Comparison of ENCODE assay signal across 9 cellular contexts in genomic region chr18:35291166-35291565, GRCh38. TPM values are rescaled to one million over a fixed set of nuclear protein-coding genes. Genes with fewer than 3 reads are reported as not detected.
DNase-seq lines count a peak whose midpoint lies in the region; ATAC-seq lines count a peak whose summit lies in the region.
"Had no signal": no experiment of that assay in that cellular context is flagged by ENCODE, and none has a peak within 500 bp of the region (broad histone marks: within the 10 kb centered on the region; RNA-seq: fewer than 3 reads in every experiment).

No MANE protein-coding gene starts in this region.

- peaks cover 76% of the 10 kb centered on the region for H3K36me3 Mint-ChIP-seq in activated CD4-positive, alpha-beta T cell treated with anti-CD3 and anti-CD28 coated beads, Interleukin-2, amount 10 ng/mL, durations not matched to agents 7 days and 5 days (ENCODE audit: low read depth)
- H3K36me3 Mint-ChIP-seq in activated T-helper 17 cell treated with anti-CD3 and anti-CD28 coated beads, Interleukin-2, amount 50 U/mL, for 72 hours (ENCODE audit: low read depth), result peaks cover 58% of the 10 kb centered on the region
- H3K36me3 Mint-ChIP-seq in immature natural killer cell, result peaks cover 0 to 17% (median 7%) of the 10 kb centered on the region in 3 donors

- H3K36me3 ChIP-seq in subcutaneous abdominal adipose tissue (ENCODE audit: control insufficient read depth in 5 of 5, insufficient read depth in 5 of 5, low read length in 5 of 5), result peaks cover 0 to 26% (median 7%) of the 10 kb centered on the region in 5 donors

- ATAC-seq in activated T-helper 17 cell treated with anti-CD3 and anti-CD28 coated beads, Interleukin-2, amount 50 U/mL, for 72 hours (replicated peaks), result no peak
- ATAC-seq in GM21723 (IDR thresholded peaks at IDR 0.05; ENCODE audit: unreplicated experiment), result no peak

- peak overlapping the region; percentile 98 for H3K4me3 Mint-ChIP-seq in activated CD4-positive, alpha-beta T cell treated with anti-CD3 and anti-CD28 coated beads, Interleukin-2, amount 10 ng/mL, durations not matched to agents 7 days and 5 days
- H3K4me3 Mint-ChIP-seq in activated T-helper 17 cell treated with anti-CD3 and anti-CD28 coated beads, Interleukin-2, amount 50 U/mL, for 72 hours, result peak overlapping the region; percentile 98
- H3K4me3 Mint-ChIP-seq in immature natural killer cell, result peak overlapping the region; percentile 94 to 99 (median 96)

- H3K27me3 ChIP-seq in subcutaneous abdominal adipose tissue (ENCODE audit: control insufficient read depth in 5 of 5, insufficient read depth in 4 of 5, low read length in 5 of 5), result no peaks in the 10 kb centered on the region

- peaks cover 23% of the 10 kb centered on the region for H3K9me3 Mint-ChIP-seq in activated CD4-positive, alpha-beta T cell treated with anti-CD3 and anti-CD28 coated beads, Interleukin-2, amount 10 ng/mL, durations not matched to agents 7 days and 5 days
- H3K9me3 Mint-ChIP-seq in activated T-helper 17 cell treated with anti-CD3 and anti-CD28 coated beads, Interleukin-2, amount 50 U/mL, for 72 hours, result no peaks in the 10 kb centered on the region
- no peaks in the 10 kb centered on the region for H3K9me3 Mint-ChIP-seq in immature natural killer cell

- peak overlapping the region; percentile 97 for H3K27ac Mint-ChIP-seq in activated CD4-positive, alpha-beta T cell treated with anti-CD3 and anti-CD28 coated beads, Interleukin-2, amount 10 ng/mL, durations not matched to agents 7 days and 5 days
- H3K27ac Mint-ChIP-seq in activated T-helper 17 cell treated with anti-CD3 and anti-CD28 coated beads, Interleukin-2, amount 50 U/mL, for 72 hours, result peak overlapping the region; percentile 98
- H3K27ac Mint-ChIP-seq in immature natural killer cell, result peak overlapping the region; percentile 95 to 100 (median 97)

- no peak for DNase-seq in activated CD4-positive, alpha-beta T cell treated with anti-CD3 and anti-CD28 coated beads, Interleukin-2, amount 10 ng/mL, durations not matched to agents 7 days and 5 days
- no peak for DNase-seq in activated CD4-positive, alpha-beta T cell treated with anti-CD3 and anti-CD28 coated beads, Interleukin-2, amount 50 U/mL, for 48 hours
- DNase-seq in immature natural killer cell (no peak), NCI-H2227 (lab: John Stamatoyannopoulos, UW; ENCODE audit: unreplicated experiment) (no peak), putamen (ENCODE audit: low spot score) (no peak)
- DNase-seq: stimulated activated naive CD4-positive, alpha-beta T cell had no signal

- peak overlapping the region; percentile 80 to 99 (median 93) for H3K4me3 ChIP-seq in subcutaneous abdominal adipose tissue (ENCODE audit: low read depth in 1 of 5, low read length in 5 of 5)

- CTCF ChIA-PET in activated CD4-positive, alpha-beta T cell treated with anti-CD3 and anti-CD28 coated beads, Interleukin-2, amount 10 ng/mL, durations not matched to agents 7 days and 5 days (lab: Charles Lee), result interaction anchor here (1.4 kb wide), 1 partner anchor 20 kb away, joined by 4 read pairs; no protein-coding TSS in a partner anchor

- peaks cover 51% of the 10 kb centered on the region for H3K4me1 Mint-ChIP-seq in activated CD4-positive, alpha-beta T cell treated with anti-CD3 and anti-CD28 coated beads, Interleukin-2, amount 10 ng/mL, durations not matched to agents 7 days and 5 days
- H3K4me1 Mint-ChIP-seq in activated T-helper 17 cell treated with anti-CD3 and anti-CD28 coated beads, Interleukin-2, amount 50 U/mL, for 72 hours, result peaks cover 17% of the 10 kb centered on the region
- H3K4me1 Mint-ChIP-seq in immature natural killer cell, result peaks cover 57 to 80% of the 10 kb centered on the region in 2 donors

- H3K9ac ChIP-seq in subcutaneous abdominal adipose tissue (ENCODE audit: low read length in 5 of 5), result peak overlapping the region in 4 of 5 donors; percentile 92 to 98 (median 96)

- POLR2A ChIA-PET in activated CD4-positive, alpha-beta T cell treated with anti-CD3 and anti-CD28 coated beads, Interleukin-2, amount 10 ng/mL, durations not matched to agents 7 days and 5 days (lab: Charles Lee), result no interaction called here

- H3K4me1 ChIP-seq in subcutaneous abdominal adipose tissue (ENCODE audit: control insufficient read depth in 5 of 5, insufficient read depth in 5 of 5, low read length in 5 of 5), result peaks cover 2 to 25% (median 22%) of the 10 kb centered on the region in 5 donors

- no peak overlapping the region for H3K27ac ChIP-seq in subcutaneous abdominal adipose tissue (ENCODE audit: low read depth, low read length)

- no peaks in the 10 kb centered on the region for H3K9me3 ChIP-seq in subcutaneous abdominal adipose tissue (ENCODE audit: control insufficient read depth in 5 of 5, low read length in 5 of 5)

- H3K27me3 Mint-ChIP-seq in activated CD4-positive, alpha-beta T cell treated with anti-CD3 and anti-CD28 coated beads, Interleukin-2, amount 10 ng/mL, durations not matched to agents 7 days and 5 days, result no peaks in the 10 kb centered on the region
- no peaks in the 10 kb centered on the region for H3K27me3 Mint-ChIP-seq in activated T-helper 17 cell treated with anti-CD3 and anti-CD28 coated beads, Interleukin-2, amount 50 U/mL, for 72 hours
- peaks cover 10 to 16% (median 12%) of the 10 kb centered on the region in 3 donors for H3K27me3 Mint-ChIP-seq in immature natural killer cell (ENCODE audit: low read depth in 3 of 3)

RNA-seq across cellular contexts. Expression of gene ZSCAN30, which starts 1.1 kb away (rescaled TPM):
- 10 to 100 TPM; 18.5 to 18.8 TPM for total RNA-seq in activated CD4-positive, alpha-beta T cell treated with anti-CD3 and anti-CD28 coated beads, Interleukin-2, amount 10 ng/mL, durations not matched to agents 7 days and 5 days
- total RNA-seq in activated T-helper 17 cell treated with anti-CD3 and anti-CD28 coated beads, Interleukin-2, amount 50 U/mL, for 72 hours, result 10 to 100 TPM; 12.8 to 25.8 TPM
- polyA plus RNA-seq in immature natural killer cell, result 1 to 10 TPM in 2 of 3 donors, not detected in 1; 3.4 to 4.7 TPM

RNA-seq across cellular contexts. Expression of gene ZNF397, which starts 50.3 kb away (rescaled TPM):
- 10 to 100 TPM; 18.0 to 18.5 TPM for total RNA-seq in activated CD4-positive, alpha-beta T cell treated with anti-CD3 and anti-CD28 coated beads, Interleukin-2, amount 10 ng/mL, durations not matched to agents 7 days and 5 days
- total RNA-seq in activated T-helper 17 cell treated with anti-CD3 and anti-CD28 coated beads, Interleukin-2, amount 50 U/mL, for 72 hours, result 10 to 100 TPM in 1 of 2 donors, 1 to 10 TPM in 1; 9.7 to 25.0 TPM
- 1 to 10 TPM; 2.7 to 8.1 (median 4.2) TPM for polyA plus RNA-seq in immature natural killer cell

RNA-seq across cellular contexts. Expression of gene ZNF24, which starts 53.1 kb away (rescaled TPM):
- 10 to 100 TPM; 46.9 to 58.9 TPM for total RNA-seq in activated CD4-positive, alpha-beta T cell treated with anti-CD3 and anti-CD28 coated beads, Interleukin-2, amount 10 ng/mL, durations not matched to agents 7 days and 5 days
- 10 to 100 TPM; 36.3 to 37.6 TPM for total RNA-seq in activated T-helper 17 cell treated with anti-CD3 and anti-CD28 coated beads, Interleukin-2, amount 50 U/mL, for 72 hours
- polyA plus RNA-seq in immature natural killer cell, result 10 to 100 TPM; 46.4 to 83.3 (median 76.7) TPM
